ENCODE assay signal across 29 cellular contexts in the genomic region with DNA sequence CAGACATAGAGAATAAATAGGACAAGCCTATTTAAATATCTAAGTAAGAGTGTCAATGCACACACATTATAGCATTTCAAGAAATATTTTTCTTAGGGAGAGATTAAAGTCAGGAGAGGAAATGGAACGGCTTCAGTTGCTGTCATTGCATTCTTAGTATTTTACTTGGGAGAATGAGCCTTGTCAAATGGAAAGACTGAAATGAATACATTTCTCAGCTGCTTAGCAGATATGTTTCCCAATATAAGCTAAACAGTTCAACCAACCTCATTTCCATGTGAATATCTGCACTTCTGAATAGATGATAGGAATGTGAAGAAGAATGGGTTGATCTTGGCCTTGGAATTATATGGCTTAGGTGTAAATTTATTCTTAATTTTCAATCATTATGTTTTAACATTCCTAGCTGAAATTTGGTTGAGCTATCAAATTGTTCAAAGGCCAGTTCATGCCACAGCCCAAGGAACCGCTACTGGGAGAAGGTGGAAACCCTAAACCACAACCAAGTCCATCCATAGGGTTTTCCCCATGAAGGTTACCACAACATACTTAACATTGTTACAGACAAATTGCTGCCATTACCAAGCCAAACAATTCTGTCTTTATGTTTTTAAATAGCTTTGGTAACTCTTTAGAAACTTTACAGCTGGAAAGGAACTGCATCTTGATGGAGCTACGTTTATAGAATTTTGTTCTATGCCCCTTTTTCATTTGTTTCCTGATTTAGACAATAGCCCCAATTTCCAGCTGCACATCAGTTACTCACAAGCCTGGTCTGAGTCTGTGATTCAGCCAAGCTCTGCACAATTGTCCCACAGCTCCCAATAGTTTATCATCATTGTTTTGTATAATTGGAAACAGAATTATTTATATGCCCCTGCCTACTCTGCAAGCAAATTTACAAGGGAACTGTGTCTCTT.
"Had no signal": no experiment of that assay in that cellular context is flagged by ENCODE, and none has a peak within 500 bp of the region (broad histone marks: within the 10 kb centered on the region; RNA-seq: fewer than 3 reads in every experiment).

No MANE protein-coding gene starts in this region.

- ATAC-seq: activated T-cell treated with anti-CD3 and anti-CD28 coated beads, Interleukin-2, amount 50 U/mL, for 72 hours; gastrocnemius medialis; naive thymus-derived CD8-positive, alpha-beta T cell; psoas muscle; right cardiac atrium had no signal

- FAIRE-seq: TTC549, urothelium cell line had no signal

- H3K9me3 Mint-ChIP-seq: memory B cell; neural progenitor cell; T-helper 1 cell treated with Interleukin-12 subunit alpha and Interleukin-12 subunit beta and Interleukin-4 antibody, amounts not matched to agents 30 μg/mL and 1 μg/mL, for 36 hours had no signal

- H3K9me3 ChIP-seq: esophagus squamous epithelium, gastrocnemius medialis, psoas muscle, testis had no signal

- H3K4me1 ChIP-seq: esophagus squamous epithelium, gastrocnemius medialis, parathyroid adenoma, psoas muscle, spleen, testis had no signal

- H3K36me3 ChIP-seq: esophagus squamous epithelium, gastrocnemius medialis, neural progenitor cell, spleen had no signal

- H3K4me3 Mint-ChIP-seq: activated naive CD8-positive, alpha-beta T cell; activated T-cell treated with anti-CD3 and anti-CD28 coated beads, Interleukin-2, amount 50 U/mL, for 72 hours; memory B cell; naive thymus-derived CD8-positive, alpha-beta T cell; neural progenitor cell; T-helper 1 cell treated with Interleukin-12 subunit alpha and Interleukin-12 subunit beta and Interleukin-4 antibody, amounts not matched to agents 30 μg/mL and 1 μg/mL, for 36 hours had no signal

- H3K27me3 Mint-ChIP-seq: activated naive CD8-positive, alpha-beta T cell had no signal

- DNase-seq: activated CD4-positive, alpha-beta T cell treated with anti-CD3 and anti-CD28 coated beads for 4 hours; activated CD4-positive, alpha-beta T cell treated with anti-CD3 and anti-CD28 coated beads, Interleukin-2, amount 50 U/mL, for 4 hours; activated naive CD4-positive, alpha-beta T cell treated with Interleukin-2 at 50 U/mL for 16 hours; activated T-cell treated with anti-CD3 and anti-CD28 coated beads for 4 hours; activated T-cell treated with anti-CD3 and anti-CD28 coated beads, Interleukin-2, amount 50 U/mL, for 72 hours; anterior cingulate cortex; central memory CD4-positive, alpha-beta T cell; esophagus squamous epithelium; gastrocnemius medialis; hippocampal formation; midbrain; naive thymus-derived CD8-positive, alpha-beta T cell; occipital lobe; psoas muscle; right cardiac atrium; spleen; stimulated activated naive CD4-positive, alpha-beta T cell treated with Interleukin-2 at 50 U/mL for 16 hours; T-helper 9 cell; testis; trophoblast cell had no signal

- H3K4me1 Mint-ChIP-seq: memory B cell; naive thymus-derived CD8-positive, alpha-beta T cell; neural progenitor cell had no signal

- H3K27ac Mint-ChIP-seq: activated naive CD8-positive, alpha-beta T cell; activated T-cell treated with anti-CD3 and anti-CD28 coated beads, Interleukin-2, amount 50 U/mL, for 72 hours; memory B cell; naive thymus-derived CD8-positive, alpha-beta T cell; neural progenitor cell; T-helper 1 cell treated with Interleukin-12 subunit alpha and Interleukin-12 subunit beta and Interleukin-4 antibody, amounts not matched to agents 30 μg/mL and 1 μg/mL, for 36 hours had no signal

- H3K27ac ChIP-seq: epithelial cell of prostate, esophagus squamous epithelium, gastrocnemius medialis, neural progenitor cell, parathyroid adenoma, psoas muscle, spleen, testis, VCaP had no signal

- H3K27me3 ChIP-seq: esophagus squamous epithelium, gastrocnemius medialis, neural progenitor cell, spleen, testis had no signal

- H3K4me3 ChIP-seq: esophagus squamous epithelium, gastrocnemius medialis, neural progenitor cell, psoas muscle, spleen, testis had no signal
